Comparison of ENCODE assay signal across 22 cellular contexts in the genomic region with DNA sequence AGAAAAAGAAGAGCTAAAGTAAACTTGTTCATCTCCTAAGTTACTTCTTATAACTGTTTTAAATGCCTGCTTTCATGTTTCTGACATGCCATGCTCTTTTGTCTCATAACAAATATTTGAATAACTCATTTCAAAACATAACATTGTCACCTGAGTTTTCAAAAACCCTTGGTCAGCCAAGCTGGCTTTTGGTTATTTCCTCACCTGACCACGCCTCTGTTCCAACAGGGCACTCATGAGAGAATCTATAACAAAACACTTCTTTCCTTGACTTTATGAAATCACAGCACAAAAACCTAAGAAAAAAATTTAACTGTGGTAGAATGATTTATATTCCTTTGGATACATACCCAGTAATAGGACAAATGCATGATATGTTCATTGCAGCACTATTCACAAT.
"Had no signal": no experiment of that assay in that cellular context is flagged by ENCODE, and none has a peak within 500 bp of the region (broad histone marks: within the 10 kb centered on the region; RNA-seq: fewer than 3 reads in every experiment).

No MANE protein-coding gene starts in this region.

- H3K4me1 ChIP-seq: prostate gland, spleen had no signal

- DNase-seq: activated CD4-positive, alpha-beta memory T cell treated with anti-CD3 and anti-CD28 coated beads for 36 hours; activated CD4-positive, alpha-beta T cell treated with anti-CD3 and anti-CD28 coated beads for 48 hours; activated effector memory CD4-positive, alpha-beta T cell treated with anti-CD3 and anti-CD28 coated beads, Interleukin-2, amount 50 U/mL, for 16 hours; activated naive CD4-positive, alpha-beta T cell treated with anti-CD3 and anti-CD28 coated beads, Interleukin-2, amount 50 U/mL, for 16 hours; activated naive CD8-positive, alpha-beta T cell treated with anti-CD3 and anti-CD28 coated beads, Interleukin-2, amount 50 U/mL, for 24 hours; anterior cingulate cortex; central memory CD4-positive, alpha-beta T cell; dorsolateral prefrontal cortex; effector memory CD8-positive, alpha-beta T cell; heart right ventricle; islet precursor cell; left colon; natural killer cell; spleen; stimulated activated CD4-positive, alpha-beta T cell treated with anti-CD3 and anti-CD28 coated beads, Interleukin-4, amount 100 ng/mL, for 1 hour; stimulated activated naive CD4-positive, alpha-beta T cell treated with Interleukin-2 at 50 U/mL for 16 hours; T-helper 2 cell had no signal

- FAIRE-seq: colon, endothelial cell of umbilical vein, urothelium cell line had no signal

- H3K4me3 ChIP-seq: dorsolateral prefrontal cortex, heart right ventricle, prostate gland, spleen had no signal

- H3K27ac ChIP-seq: dorsolateral prefrontal cortex, heart right ventricle, prostate gland, spleen had no signal

- H3K36me3 ChIP-seq: brain microvascular endothelial cell, heart right ventricle, prostate gland, spleen had no signal

- H3K27me3 ChIP-seq: brain microvascular endothelial cell, heart right ventricle, spleen had no signal

- H3K9me3 ChIP-seq: heart right ventricle, prostate gland, spleen had no signal

- ATAC-seq: activated naive CD8-positive, alpha-beta T cell treated with anti-CD3 and anti-CD28 coated beads, Interleukin-2, amount 50 U/mL, for 24 hours; effector memory CD8-positive, alpha-beta T cell; heart right ventricle; left colon; natural killer cell had no signal
